15 cellular contexts compared by ENCODE assay signal in genomic region chr2:1825046-1825445, GRCh38.
DNase-seq lines count a peak whose midpoint lies in the region; ATAC-seq and TF ChIP-seq lines count a peak whose summit lies in the region.
"Had no signal": no experiment of that assay in that cellular context is flagged by ENCODE, and none has a peak within 500 bp of the region (broad histone marks: within the 10 kb centered on the region; RNA-seq: fewer than 3 reads in every experiment).

No MANE protein-coding gene starts in this region.

- in situ Hi-C loops in G401 (cut with HindIII; ENCODE audit: low sequenced_read_pairs): no loop called here

- no peaks in the 10 kb centered on the region for H4K20me1 ChIP-seq in osteoblast (ENCODE audit: insufficient read depth, low read length)

- no peak overlapping the region for H3K4me2 ChIP-seq in osteoblast (ENCODE audit: insufficient read depth, low read length)
- H3K4me2 ChIP-seq: A549 had no signal

- H3K27ac ChIP-seq in cingulate gyrus (ENCODE audit: low read depth, low read length): peak overlapping the region; percentile 72
- no peak overlapping the region for H3K27ac ChIP-seq in osteoblast (ENCODE audit: low read depth, low read length)
- H3K27ac ChIP-seq in vagina: peak overlapping the region; percentile 5
- H3K27ac ChIP-seq in suprapubic skin: no peak overlapping the region
- H3K27ac ChIP-seq: A549, C4-2B had no signal

- H3K4me3 ChIP-seq in osteoblast (ENCODE audit: insufficient read depth, low read length): no peak overlapping the region
- H3K4me3 ChIP-seq in vagina: no peak overlapping the region
- H3K4me3 ChIP-seq in suprapubic skin: no peak overlapping the region
- H3K4me3 ChIP-seq in lower leg skin (ENCODE audit: low read depth, poor library complexity, severe bottlenecking): no peak overlapping the region
- H3K4me3 ChIP-seq: A549 had no signal

- no peak overlapping the region for H2AFZ ChIP-seq in osteoblast (ENCODE audit: low read length)

- no peaks in the 10 kb centered on the region for H3K79me2 ChIP-seq in osteoblast (ENCODE audit: insufficient read depth, low read length)

- TF ChIP-seq EP300 in suprapubic skin (IDR thresholded peaks at IDR 0.05): no peak

- TF ChIP-seq POLR2A in vagina (IDR thresholded peaks at IDR 0.05) (no peak), suprapubic skin (IDR thresholded peaks at IDR 0.05) (no peak), lower leg skin (IDR thresholded peaks at IDR 0.05) (no peak)

- H3K27me3 ChIP-seq in osteoblast (ENCODE audit: insufficient read depth, low read length) (peaks cover 14% of the 10 kb centered on the region), vagina (no peaks in the 10 kb centered on the region), suprapubic skin (peaks cover 9% of the 10 kb centered on the region)

- no peaks in the 10 kb centered on the region for H3K4me1 ChIP-seq in osteoblast (ENCODE audit: insufficient read depth, low read length)
- no peaks in the 10 kb centered on the region for H3K4me1 ChIP-seq in vagina
- no peaks in the 10 kb centered on the region for H3K4me1 ChIP-seq in suprapubic skin
- H3K4me1 ChIP-seq: A549 had no signal

- H3K9me3 ChIP-seq in osteoblast (ENCODE audit: low read depth, low read length): no peaks in the 10 kb centered on the region
- H3K9me3 ChIP-seq in vagina: no peaks in the 10 kb centered on the region
- H3K9me3 ChIP-seq in suprapubic skin: no peaks in the 10 kb centered on the region
- H3K9me3 ChIP-seq: A549 had no signal

- 82% methylated on average over 5 of the region's 5 CpGs for WGBS in suprapubic skin
- 74 to 79% methylated on average over 5 of the region's 5 CpGs for WGBS in lower leg skin, 2 donors

- intact Hi-C loops in vagina (cut with DNase I) (no loop called here), lower leg skin (cut with DNase I; ENCODE audit: low total_unique reads) (no loop called here)

- ATAC-seq in GM21723 (IDR thresholded peaks at IDR 0.05; ENCODE audit: unreplicated experiment): no peak
- ATAC-seq: A549, HepG2 had no signal

- no peaks in the 10 kb centered on the region for H3K36me3 ChIP-seq in osteoblast (ENCODE audit: insufficient read depth, low read length)
- no peaks in the 10 kb centered on the region for H3K36me3 ChIP-seq in vagina
- H3K36me3 ChIP-seq in suprapubic skin: no peaks in the 10 kb centered on the region

- no peak for TF ChIP-seq CTCF in osteoblast (IDR thresholded peaks at IDR 0.05; ENCODE audit: extremely low read depth, low read depth, low read length)
- no peak for TF ChIP-seq CTCF in vagina (IDR thresholded peaks at IDR 0.05)
- no peak for TF ChIP-seq CTCF in suprapubic skin (IDR thresholded peaks at IDR 0.05)
- no peak for TF ChIP-seq CTCF in lower leg skin (IDR thresholded peaks at IDR 0.05)

- DNase-seq in G401 (ENCODE audit: low spot score) (peak; percentile 77), osteoblast (ENCODE audit: insufficient read length, low spot score, missing footprints) (peak; percentile 69), vagina (ENCODE audit: extremely low spot score in 2 of 2) (no peak), suprapubic skin (ENCODE audit: low spot score in 2 of 2) (no peak), lower leg skin (ENCODE audit: low spot score in 2 of 2) (no peak)
- DNase-seq: DND-41, KG1, NCI-H1694 treated with DMSO at 0.1 percent for 48 hours, NCI-H510A, NCI-H748 treated with DMSO at 0.1 percent for 48 hours had no signal

Comparison
In these comparisons a context has a peak if more than half of its experiments do, and no peak if none do; other contexts are left out.
1. DNase-seq: peak in G401 (single experiment) and osteoblast (single experiment); none in vagina (0 of 2), suprapubic skin (0 of 2) and lower leg skin (0 of 2).
2. H3K27ac ChIP-seq: peak in cingulate gyrus (single experiment) and vagina (single experiment); none in osteoblast (single experiment) and suprapubic skin (single experiment).